Comparison of ENCODE assay signal across 1 cellular context in genomic region chr1:46489638-46490602, GRCh38.
A peak's percentile ranks its signal among the peaks of the same experiment; 100 is the strongest.
TF ChIP-seq lines count a peak whose summit lies in the region.

Gene DMBX1, plus strand, starts transcription at chr1:46489836. Its CDS starts 17,175 bp downstream, at chr1:46507011.

TF ChIP-seq in K562, 482 proteins besides CTCF, POLR2A, EP300 and RAD21 (continued from another document and continues in another):
- no peak for TF ChIP-seq ZNF407 (IDR thresholded peaks at IDR 0.05; ENCODE audit: low read depth)
- TF ChIP-seq CHD4 (IDR thresholded peaks at IDR 0.05; ENCODE audit: insufficient read depth, insufficient replicate concordance, low read depth, low read length, poor library complexity, severe bottlenecking): no peak
- peak; percentile 89 for TF ChIP-seq CXXC5 (CRISPR knock-in tag; IDR thresholded peaks at IDR 0.05)
- TF ChIP-seq, protein P1, sequence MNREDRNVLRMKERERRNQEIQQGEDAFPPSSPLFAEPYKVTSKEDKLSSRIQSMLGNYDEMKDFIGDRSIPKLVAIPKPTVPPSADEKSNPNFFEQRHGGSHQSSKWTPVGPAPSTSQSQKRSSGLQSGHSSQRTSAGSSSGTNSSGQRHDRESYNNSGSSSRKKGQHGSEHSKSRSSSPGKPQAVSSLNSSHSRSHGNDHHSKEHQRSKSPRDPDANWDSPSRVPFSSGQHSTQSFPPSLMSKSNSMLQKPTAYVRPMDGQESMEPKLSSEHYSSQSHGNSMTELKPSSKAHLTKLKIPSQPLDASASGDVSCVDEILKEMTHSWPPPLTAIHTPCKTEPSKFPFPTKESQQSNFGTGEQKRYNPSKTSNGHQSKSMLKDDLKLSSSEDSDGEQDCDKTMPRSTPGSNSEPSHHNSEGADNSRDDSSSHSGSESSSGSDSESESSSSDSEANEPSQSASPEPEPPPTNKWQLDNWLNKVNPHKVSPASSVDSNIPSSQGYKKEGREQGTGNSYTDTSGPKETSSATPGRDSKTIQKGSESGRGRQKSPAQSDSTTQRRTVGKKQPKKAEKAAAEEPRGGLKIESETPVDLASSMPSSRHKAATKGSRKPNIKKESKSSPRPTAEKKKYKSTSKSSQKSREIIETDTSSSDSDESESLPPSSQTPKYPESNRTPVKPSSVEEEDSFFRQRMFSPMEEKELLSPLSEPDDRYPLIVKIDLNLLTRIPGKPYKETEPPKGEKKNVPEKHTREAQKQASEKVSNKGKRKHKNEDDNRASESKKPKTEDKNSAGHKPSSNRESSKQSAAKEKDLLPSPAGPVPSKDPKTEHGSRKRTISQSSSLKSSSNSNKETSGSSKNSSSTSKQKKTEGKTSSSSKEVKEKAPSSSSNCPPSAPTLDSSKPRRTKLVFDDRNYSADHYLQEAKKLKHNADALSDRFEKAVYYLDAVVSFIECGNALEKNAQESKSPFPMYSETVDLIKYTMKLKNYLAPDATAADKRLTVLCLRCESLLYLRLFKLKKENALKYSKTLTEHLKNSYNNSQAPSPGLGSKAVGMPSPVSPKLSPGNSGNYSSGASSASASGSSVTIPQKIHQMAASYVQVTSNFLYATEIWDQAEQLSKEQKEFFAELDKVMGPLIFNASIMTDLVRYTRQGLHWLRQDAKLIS (CRISPR knock-in tag; IDR thresholded peaks at IDR 0.05): no peak
- TF ChIP-seq, protein P2, sequence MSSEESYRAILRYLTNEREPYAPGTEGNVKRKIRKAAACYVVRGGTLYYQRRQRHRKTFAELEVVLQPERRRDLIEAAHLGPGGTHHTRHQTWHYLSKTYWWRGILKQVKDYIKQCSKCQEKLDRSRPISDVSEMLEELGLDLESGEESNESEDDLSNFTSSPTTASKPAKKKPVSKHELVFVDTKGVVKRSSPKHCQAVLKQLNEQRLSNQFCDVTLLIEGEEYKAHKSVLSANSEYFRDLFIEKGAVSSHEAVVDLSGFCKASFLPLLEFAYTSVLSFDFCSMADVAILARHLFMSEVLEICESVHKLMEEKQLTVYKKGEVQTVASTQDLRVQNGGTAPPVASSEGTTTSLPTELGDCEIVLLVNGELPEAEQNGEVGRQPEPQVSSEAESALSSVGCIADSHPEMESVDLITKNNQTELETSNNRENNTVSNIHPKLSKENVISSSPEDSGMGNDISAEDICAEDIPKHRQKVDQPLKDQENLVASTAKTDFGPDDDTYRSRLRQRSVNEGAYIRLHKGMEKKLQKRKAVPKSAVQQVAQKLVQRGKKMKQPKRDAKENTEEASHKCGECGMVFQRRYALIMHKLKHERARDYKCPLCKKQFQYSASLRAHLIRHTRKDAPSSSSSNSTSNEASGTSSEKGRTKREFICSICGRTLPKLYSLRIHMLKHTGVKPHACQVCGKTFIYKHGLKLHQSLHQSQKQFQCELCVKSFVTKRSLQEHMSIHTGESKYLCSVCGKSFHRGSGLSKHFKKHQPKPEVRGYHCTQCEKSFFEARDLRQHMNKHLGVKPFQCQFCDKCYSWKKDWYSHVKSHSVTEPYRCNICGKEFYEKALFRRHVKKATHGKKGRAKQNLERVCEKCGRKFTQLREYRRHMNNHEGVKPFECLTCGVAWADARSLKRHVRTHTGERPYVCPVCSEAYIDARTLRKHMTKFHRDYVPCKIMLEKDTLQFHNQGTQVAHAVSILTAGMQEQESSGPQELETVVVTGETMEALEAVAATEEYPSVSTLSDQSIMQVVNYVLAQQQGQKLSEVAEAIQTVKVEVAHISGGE (CRISPR knock-in tag; IDR thresholded peaks at IDR 0.05): no peak
- TF ChIP-seq PHF8 (IDR thresholded peaks at IDR 0.05; ENCODE audit: borderline replicate concordance, low read length): peak; percentile 67; the same call in 1 of the 2 replicates
- TF ChIP-seq STAT5B (CRISPR knock-in tag; IDR thresholded peaks at IDR 0.05): no peak
- no peak for TF ChIP-seq ZFP30 (CRISPR knock-in tag; IDR thresholded peaks at IDR 0.05; ENCODE audit: borderline replicate concordance)
- no peak for TF ChIP-seq PPARD (CRISPR knock-in tag; IDR thresholded peaks at IDR 0.05)
- TF ChIP-seq CHD1 (IDR thresholded peaks at IDR 0.05; ENCODE audit: low read length): no peak
- TF ChIP-seq, protein P3, sequence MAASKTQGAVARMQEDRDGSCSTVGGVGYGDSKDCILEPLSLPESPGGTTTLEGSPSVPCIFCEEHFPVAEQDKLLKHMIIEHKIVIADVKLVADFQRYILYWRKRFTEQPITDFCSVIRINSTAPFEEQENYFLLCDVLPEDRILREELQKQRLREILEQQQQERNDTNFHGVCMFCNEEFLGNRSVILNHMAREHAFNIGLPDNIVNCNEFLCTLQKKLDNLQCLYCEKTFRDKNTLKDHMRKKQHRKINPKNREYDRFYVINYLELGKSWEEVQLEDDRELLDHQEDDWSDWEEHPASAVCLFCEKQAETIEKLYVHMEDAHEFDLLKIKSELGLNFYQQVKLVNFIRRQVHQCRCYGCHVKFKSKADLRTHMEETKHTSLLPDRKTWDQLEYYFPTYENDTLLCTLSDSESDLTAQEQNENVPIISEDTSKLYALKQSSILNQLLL (CRISPR knock-in tag; IDR thresholded peaks at IDR 0.05; ENCODE audit: borderline replicate concordance): no peak
- TF ChIP-seq EP400 (IDR thresholded peaks at IDR 0.05): no peak
- no peak for TF ChIP-seq PHTF2 (CRISPR knock-in tag; IDR thresholded peaks at IDR 0.05)
- TF ChIP-seq ZNF589 (CRISPR knock-in tag; IDR thresholded peaks at IDR 0.05; ENCODE audit: low read depth): no peak
- TF ChIP-seq PHB2 (IDR thresholded peaks at IDR 0.05; ENCODE audit: low read depth): no peak
- peak; percentile 30 for TF ChIP-seq CCNT2 (IDR thresholded peaks at IDR 0.05; ENCODE audit: borderline replicate concordance, extremely low read depth, insufficient read length, low read depth, low read length)
- TF ChIP-seq TARDBP (IDR thresholded peaks at IDR 0.05): no peak
- peak; percentile 52 to 56; a peak in 3 of 4 replicates for TF ChIP-seq NRF1 (conservative IDR thresholded peaks at IDR 0.05 in 1 of 2, IDR thresholded peaks at IDR 0.05 in 1 of 2)
- TF ChIP-seq, protein P4, sequence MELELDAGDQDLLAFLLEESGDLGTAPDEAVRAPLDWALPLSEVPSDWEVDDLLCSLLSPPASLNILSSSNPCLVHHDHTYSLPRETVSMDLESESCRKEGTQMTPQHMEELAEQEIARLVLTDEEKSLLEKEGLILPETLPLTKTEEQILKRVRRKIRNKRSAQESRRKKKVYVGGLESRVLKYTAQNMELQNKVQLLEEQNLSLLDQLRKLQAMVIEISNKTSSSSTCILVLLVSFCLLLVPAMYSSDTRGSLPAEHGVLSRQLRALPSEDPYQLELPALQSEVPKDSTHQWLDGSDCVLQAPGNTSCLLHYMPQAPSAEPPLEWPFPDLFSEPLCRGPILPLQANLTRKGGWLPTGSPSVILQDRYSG (tag; conservative IDR thresholded peaks at IDR 0.05; ENCODE audit: low read depth): no peak
- TF ChIP-seq NFIC (IDR thresholded peaks at IDR 0.05): no peak
- TF ChIP-seq MAZ (CRISPR knock-in tag; conservative IDR thresholded peaks at IDR 0.05 in 1 of 2, IDR thresholded peaks at IDR 0.05 in 1 of 2): peak in 1 of 2 experiments; percentile 44; a peak in 2 of 4 replicates
- TF ChIP-seq MCM5 (IDR thresholded peaks at IDR 0.05; ENCODE audit: low read depth): no peak
- TF ChIP-seq NEUROD1 (IDR thresholded peaks at IDR 0.05; ENCODE audit: borderline replicate concordance, low read depth, low read length, partially characterized antibody): no peak
- no peak for TF ChIP-seq FOXP4 (CRISPR knock-in tag; IDR thresholded peaks at IDR 0.05; ENCODE audit: borderline replicate concordance)
- TF ChIP-seq KDM2B (CRISPR knock-in tag; IDR thresholded peaks at IDR 0.05): no peak
- TF ChIP-seq MECOM (CRISPR knock-in tag; IDR thresholded peaks at IDR 0.05): no peak
- TF ChIP-seq ZNF239 (CRISPR knock-in tag; IDR thresholded peaks at IDR 0.05): no peak
- TF ChIP-seq ERF (CRISPR knock-in tag; IDR thresholded peaks at IDR 0.05): no peak
- no peak for TF ChIP-seq ZNF398 (CRISPR knock-in tag; IDR thresholded peaks at IDR 0.05)
- TF ChIP-seq NFE2 (IDR thresholded peaks at IDR 0.05; ENCODE audit: low read depth): no peak
- TF ChIP-seq MBD2 (IDR thresholded peaks at IDR 0.05; ENCODE audit: borderline replicate concordance, low read depth): no peak
- TF ChIP-seq NR2C1 (IDR thresholded peaks at IDR 0.05): no peak
- TF ChIP-seq NR2C1 (tag; IDR thresholded peaks at IDR 0.05): no peak
- TF ChIP-seq VEZF1 (CRISPR knock-in tag; IDR thresholded peaks at IDR 0.05): peak; percentile 52; the same call in 1 of the 2 replicates
- no peak for TF ChIP-seq NR4A1 (CRISPR knock-in tag; IDR thresholded peaks at IDR 0.05)
- no peak for TF ChIP-seq NR4A1 (tag; IDR thresholded peaks at IDR 0.05)
- TF ChIP-seq U2AF1 (optimal IDR thresholded peaks at IDR 0.05; ENCODE audit: low read depth, low read length): no peak
- TF ChIP-seq ELF4 (CRISPR knock-in tag; IDR thresholded peaks at IDR 0.05): no peak
